In genomic region chrX:65707153-65707552, GRCh38 we compare ENCODE assay signal across 9 cellular contexts. TPM values are rescaled to one million over a fixed set of nuclear protein-coding genes. Genes with fewer than 3 reads are reported as not detected.
DNase-seq lines count a peak whose midpoint lies in the region; TF ChIP-seq lines count a peak whose summit lies in the region.
"Had no signal": no experiment of that assay in that cellular context is flagged by ENCODE, and none has a peak within 500 bp of the region (broad histone marks: within the 10 kb centered on the region; RNA-seq: fewer than 3 reads in every experiment).

No MANE protein-coding gene starts in this region.

- peak overlapping the region; percentile 24 to 90 (median 66) for H3K27ac Mint-ChIP-seq in CD14-positive monocyte

- no peak overlapping the region for H3K4me3 Mint-ChIP-seq in CD14-positive monocyte

- TF ChIP-seq CTCF in CD14-positive monocyte (IDR thresholded peaks at IDR 0.05), result no peak
- no peak for TF ChIP-seq CTCF in neutrophil (IDR thresholded peaks at IDR 0.05)

- H3K9me3 Mint-ChIP-seq in CD14-positive monocyte, result peaks cover 0 to 5% (median 0%) of the 10 kb centered on the region in 7 donors

- peaks cover 60% of the 10 kb centered on the region for H3K4me1 Mint-ChIP-seq in CD14-positive monocyte

- H3K36me3 Mint-ChIP-seq in CD14-positive monocyte, result peaks cover 22 to 37% of the 10 kb centered on the region in 2 donors

- DNase-seq in CD14-positive monocyte (ENCODE audit: low spot score) (no peak), caudate nucleus (lab: John Stamatoyannopoulos, UW) (peak in 1 of 61 donors; percentile 4), cerebellar nuclear complex (lab: John Stamatoyannopoulos, UW) (no peak), NCI-H1092 treated with DMSO at 0.1 percent for 48 hours (lab: John Stamatoyannopoulos, UW) (no peak), ecto neural progenitor cell (ENCODE audit: low spot score) (no peak)
- no peak for DNase-seq in activated CD4-positive, alpha-beta T cell treated with anti-CD3 and anti-CD28 coated beads for 1 hour
- DNase-seq: DMS153 had no signal

- H3K4me1 ChIP-seq in neutrophil (ENCODE audit: control insufficient read depth in 1 of 2, insufficient read depth in 1 of 2, low read depth in 1 of 2, low read length in 1 of 2), result peaks cover 57 to 59% of the 10 kb centered on the region in 2 experiments

- intact Hi-C loops in CD14-positive monocyte (cut with micrococcal nuclease), result loop anchor here in 1 of 2 donors (5.0 kb wide), 1 partner anchor 35 kb away; no protein-coding TSS in a partner anchor

- H3K9me3 ChIP-seq in KOPT-K1 (ENCODE audit: insufficient read depth, low read length, poor library complexity, severe bottlenecking) (no peaks in the 10 kb centered on the region), neutrophil (no peaks in the 10 kb centered on the region)

- no peak overlapping the region for H3K4me3 ChIP-seq in neutrophil (ENCODE audit: low read depth in 1 of 2, low read length in 1 of 2)

- no peaks in the 10 kb centered on the region for H3K27me3 ChIP-seq in neutrophil

- H3K27ac ChIP-seq in KOPT-K1 (ENCODE audit: low read depth, low read length, poor library complexity, severe bottlenecking) (peak overlapping the region; percentile 18), caudate nucleus (ENCODE audit: low read depth, low read length) (peak overlapping the region; percentile 27), neutrophil (peak overlapping the region; percentile 94)

- H3K36me3 ChIP-seq in KOPT-K1 (ENCODE audit: insufficient read depth, low read length) (peaks cover 55% of the 10 kb centered on the region), neutrophil (no peaks in the 10 kb centered on the region)

- peaks cover 0 to 36% (median 0%) of the 10 kb centered on the region in 3 donors for H3K27me3 Mint-ChIP-seq in CD14-positive monocyte (ENCODE audit: low read depth in 3 of 3)

RNA-seq across cellular contexts. Expression of gene MSN, which starts 39.7 kb away (rescaled TPM):
- 100 to 1,000 TPM; 691 to 888 TPM for polyA plus RNA-seq in CD14-positive monocyte

Comparison
In these comparisons a context has a peak if more than half of its experiments do, and no peak if none do; other contexts are left out.
1. H3K27ac ChIP-seq: peak in every context shown above with its lines; median percentile 94 in neutrophil; 27 in caudate nucleus; 18 in KOPT-K1.